Comparison of ENCODE assay signal across 24 cellular contexts in the genomic region with DNA sequence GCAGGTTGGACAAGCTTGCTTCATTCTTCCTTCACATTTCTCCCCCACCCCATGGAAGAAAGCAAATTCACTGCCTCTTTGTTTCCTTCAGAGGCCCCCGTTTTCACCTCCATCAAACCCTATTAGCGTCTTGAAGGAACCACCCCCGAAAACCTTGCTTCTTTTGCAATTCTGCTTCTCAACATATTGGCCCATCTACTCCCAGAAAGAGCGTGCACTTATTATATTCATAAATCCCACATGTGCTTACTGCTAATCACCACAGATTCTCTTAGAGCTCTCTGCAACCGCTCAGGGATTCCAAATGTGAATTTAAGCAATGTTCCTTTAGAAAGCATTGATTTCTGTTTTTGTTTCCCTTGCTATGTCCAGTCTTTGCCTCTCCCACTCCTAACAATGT. TPM values are rescaled to one million over a fixed set of nuclear protein-coding genes. Genes with fewer than 3 reads are reported as not detected.
DNase-seq lines count a peak whose midpoint lies in the region; ATAC-seq and TF ChIP-seq lines count a peak whose summit lies in the region.
"Had no signal": no experiment of that assay in that cellular context is flagged by ENCODE, and none has a peak within 500 bp of the region (broad histone marks: within the 10 kb centered on the region; RNA-seq: fewer than 3 reads in every experiment).

No MANE protein-coding gene starts in this region.

- peaks cover 0 to 1% (median 0%) of the 10 kb centered on the region in 7 donors for H3K9me3 Mint-ChIP-seq in CD4-positive, CD25-positive, alpha-beta regulatory T cell
- H3K9me3 Mint-ChIP-seq in activated CD4-positive, alpha-beta T cell treated with anti-CD3 and anti-CD28 coated beads for 36 hours (ENCODE audit: low read depth): no peaks in the 10 kb centered on the region
- H3K9me3 Mint-ChIP-seq: activated CD4-positive, alpha-beta T cell treated with anti-CD3 and anti-CD28 coated beads, Interleukin-2, amount 10 ng/mL, durations not matched to agents 24 days and 14 days; H9 had no signal

- H3K36me3 Mint-ChIP-seq in CD4-positive, CD25-positive, alpha-beta regulatory T cell: peaks cover 46% of the 10 kb centered on the region
- H3K36me3 Mint-ChIP-seq in T-helper 17 cell (ENCODE audit: low read depth): peaks cover 16% of the 10 kb centered on the region
- peaks cover 19% of the 10 kb centered on the region for H3K36me3 Mint-ChIP-seq in activated CD4-positive, alpha-beta T cell treated with anti-CD3 and anti-CD28 coated beads for 36 hours (ENCODE audit: low read depth)

- POLR2A ChIA-PET in activated CD4-positive, alpha-beta T cell treated with anti-CD3 and anti-CD28 coated beads for 36 hours (lab: Charles Lee): no interaction called here

- no peak for TF ChIP-seq CTCF in fibroblast of villous mesenchyme (IDR thresholded peaks at IDR 0.05; ENCODE audit: insufficient read depth, low read depth, low read length)

- no peaks in the 10 kb centered on the region for H3K27me3 Mint-ChIP-seq in CD4-positive, CD25-positive, alpha-beta regulatory T cell
- no peaks in the 10 kb centered on the region for H3K27me3 Mint-ChIP-seq in T-helper 17 cell
- H3K27me3 Mint-ChIP-seq in activated CD4-positive, alpha-beta T cell treated with anti-CD3 and anti-CD28 coated beads for 36 hours: no peaks in the 10 kb centered on the region
- H3K27me3 Mint-ChIP-seq: activated CD4-positive, alpha-beta T cell treated with anti-CD3 and anti-CD28 coated beads, Interleukin-2, amount 10 ng/mL, durations not matched to agents 24 days and 14 days had no signal

- H3K4me1 ChIP-seq in CD4-positive, CD25-positive, alpha-beta regulatory T cell (ENCODE audit: control insufficient read depth, insufficient read depth, low read length, poor library complexity, severe bottlenecking): no peaks in the 10 kb centered on the region
- H3K4me1 ChIP-seq: esophagus squamous epithelium, testis had no signal

- no peak overlapping the region for H3K4me3 Mint-ChIP-seq in CD4-positive, CD25-positive, alpha-beta regulatory T cell
- no peak overlapping the region for H3K4me3 Mint-ChIP-seq in T-helper 17 cell
- H3K4me3 Mint-ChIP-seq in activated CD4-positive, alpha-beta T cell treated with anti-CD3 and anti-CD28 coated beads for 36 hours: no peak overlapping the region
- H3K4me3 Mint-ChIP-seq: activated CD4-positive, alpha-beta T cell treated with anti-CD3 and anti-CD28 coated beads, Interleukin-2, amount 10 ng/mL, durations not matched to agents 24 days and 14 days; H9 had no signal

- H3K4me1 Mint-ChIP-seq in CD4-positive, CD25-positive, alpha-beta regulatory T cell: peaks cover 0 to 30% (median 22%) of the 10 kb centered on the region in 4 donors
- peaks cover 32% of the 10 kb centered on the region for H3K4me1 Mint-ChIP-seq in T-helper 17 cell
- H3K4me1 Mint-ChIP-seq in activated CD4-positive, alpha-beta T cell treated with anti-CD3 and anti-CD28 coated beads for 36 hours: peaks cover 22% of the 10 kb centered on the region

- H3K27ac Mint-ChIP-seq in CD4-positive, CD25-positive, alpha-beta regulatory T cell: peak overlapping the region in 2 of 3 donors; percentile 32 to 45
- H3K27ac Mint-ChIP-seq in T-helper 17 cell: peak overlapping the region; percentile 81
- no peak overlapping the region for H3K27ac Mint-ChIP-seq in activated CD4-positive, alpha-beta T cell treated with anti-CD3 and anti-CD28 coated beads for 36 hours
- H3K27ac Mint-ChIP-seq: activated CD4-positive, alpha-beta T cell treated with anti-CD3 and anti-CD28 coated beads, Interleukin-2, amount 10 ng/mL, durations not matched to agents 24 days and 14 days had no signal

- no peak overlapping the region for H3K27ac ChIP-seq in CD4-positive, CD25-positive, alpha-beta regulatory T cell (ENCODE audit: insufficient read depth, low read length, poor library complexity, severe bottlenecking)
- H3K27ac ChIP-seq: BLaER1 treated with 17β-estradiol and CSF1 and Interleukin-3, amounts not matched to agents 10 nM and 100 nM; dorsolateral prefrontal cortex; esophagus squamous epithelium; testis had no signal

- H3K4me3 ChIP-seq in CD4-positive, CD25-positive, alpha-beta regulatory T cell (ENCODE audit: low read depth, low read length): no peak overlapping the region
- H3K4me3 ChIP-seq in fibroblast of villous mesenchyme (ENCODE audit: low read depth, low read length): peak overlapping the region; percentile 47
- H3K4me3 ChIP-seq: BLaER1 treated with 17β-estradiol and CSF1 and Interleukin-3, amounts not matched to agents 10 nM and 100 nM; dorsolateral prefrontal cortex; esophagus squamous epithelium; testis had no signal

- no peak for ATAC-seq in CD4-positive, CD25-positive, alpha-beta regulatory T cell (ENCODE audit: low read depth in 2 of 2)
- ATAC-seq in T-helper 17 cell (no peak), GM21723 (IDR thresholded peaks at IDR 0.05; ENCODE audit: unreplicated experiment) (no peak)
- no peak for ATAC-seq in activated CD4-positive, alpha-beta T cell treated with anti-CD3 and anti-CD28 coated beads for 36 hours
- ATAC-seq: PC-3 had no signal

- H3K27me3 ChIP-seq in CD4-positive, CD25-positive, alpha-beta regulatory T cell (ENCODE audit: control insufficient read depth, insufficient read depth, low read length): no peaks in the 10 kb centered on the region
- H3K27me3 ChIP-seq: BLaER1 treated with 17β-estradiol and CSF1 and Interleukin-3, amounts not matched to agents 10 nM and 100 nM; esophagus squamous epithelium; testis had no signal

- no peak for DNase-seq in CD4-positive, CD25-positive, alpha-beta regulatory T cell
- no peak for DNase-seq in T-helper 17 cell
- DNase-seq in fibroblast of villous mesenchyme (ENCODE audit: low read depth): no peak
- DNase-seq in retina: peak; percentile 56
- DNase-seq in D341Med (ENCODE audit: low spot score): no peak
- DNase-seq in activated CD4-positive, alpha-beta T cell treated with anti-CD3 and anti-CD28 coated beads for 36 hours: no peak
- no peak for DNase-seq in HuH-7 (ENCODE audit: low spot score)
- DNase-seq: activated CD4-positive, alpha-beta T cell treated with anti-CD3 and anti-CD28 coated beads, Interleukin-2, amount 10 ng/mL, durations not matched to agents 24 days and 14 days; activated naive CD4-positive, alpha-beta T cell treated with anti-CD3 and anti-CD28 coated beads, Interleukin-2, amount 50 U/mL, for 16 hours; DMS 273 treated with DMSO at 0.1 percent for 48 hours; dorsolateral prefrontal cortex; esophagus squamous epithelium; H9; hippocampal formation; Kasumi-1; kidney glomerular epithelial cell; midbrain; NCI-H1417; NCI-H2171 treated with DMSO at 0.1 percent for 48 hours; NCI-H774; PC-3; testis had no signal

- intact Hi-C loops in activated CD4-positive, alpha-beta T cell treated with anti-CD3 and anti-CD28 coated beads for 36 hours (cut with DNase I, micrococcal nuclease): no loop called here

- CTCF ChIA-PET in activated CD4-positive, alpha-beta T cell treated with anti-CD3 and anti-CD28 coated beads for 36 hours (lab: Charles Lee): interaction anchor here (1.1 to 2.0 kb wide), 2 partner anchors 20 to 22 kb away, joined by 4 to 7 read pairs; no protein-coding TSS in a partner anchor

- H3K9me3 ChIP-seq in CD4-positive, CD25-positive, alpha-beta regulatory T cell (ENCODE audit: control insufficient read depth in 2 of 2, low read length in 2 of 2): no peaks in the 10 kb centered on the region
- H3K9me3 ChIP-seq in T-helper 17 cell (ENCODE audit: control insufficient read depth, low read length, poor library complexity, severe bottlenecking): no peaks in the 10 kb centered on the region
- H3K9me3 ChIP-seq: BLaER1 treated with 17β-estradiol and CSF1 and Interleukin-3, amounts not matched to agents 10 nM and 100 nM; esophagus squamous epithelium; testis had no signal

- peaks cover 41% of the 10 kb centered on the region for H3K36me3 ChIP-seq in CD4-positive, CD25-positive, alpha-beta regulatory T cell (ENCODE audit: control insufficient read depth, insufficient read depth, low read length)
- H3K36me3 ChIP-seq: esophagus squamous epithelium had no signal

RNA-seq across cellular contexts. Expression of a gene that starts 1.1 kb away (rescaled TPM):
- not detected for total RNA-seq in CD4-positive, CD25-positive, alpha-beta regulatory T cell
- 1 to 10 TPM in 1 of 4 donors, under 1 TPM in 3; 0.77 to 1.6 (median 0.83) TPM for polyA plus RNA-seq in CD4-positive, CD25-positive, alpha-beta regulatory T cell
- total RNA-seq in T-helper 17 cell: not detected
- total RNA-seq in fibroblast of villous mesenchyme: 29.8 and 43.2 TPM in 2 replicates
- total RNA-seq in activated CD4-positive, alpha-beta T cell treated with anti-CD3 and anti-CD28 coated beads for 36 hours: not detected
- total RNA-seq: activated CD4-positive, alpha-beta T cell treated with anti-CD3 and anti-CD28 coated beads, Interleukin-2, amount 10 ng/mL, durations not matched to agents 24 days and 14 days; H9; testis had no signal

Comparison
In these comparisons a context has a peak if more than half of its experiments do, and no peak if none do; other contexts are left out.
1. RNA of a gene that starts 1.1 kb away (total RNA-seq): 29.8 to 43.2 TPM in fibroblast of villous mesenchyme; not detected in activated CD4-positive, alpha-beta T cell treated with anti-CD3 and anti-CD28 coated beads for 36 hours, not detected in CD4-positive, CD25-positive, alpha-beta regulatory T cell (single experiment) and not detected in T-helper 17 cell; every median in the first group is over 10 times any median in the second.